20 cellular contexts compared by ENCODE assay signal in genomic region chr15:48423342-48423741, GRCh38.
DNase-seq lines count a peak whose midpoint lies in the region; ATAC-seq and TF ChIP-seq lines count a peak whose summit lies in the region.
"Had no signal": no experiment of that assay in that cellular context is flagged by ENCODE, and none has a peak within 500 bp of the region (broad histone marks: within the 10 kb centered on the region; RNA-seq: fewer than 3 reads in every experiment).

No MANE protein-coding gene starts in this region.

- no peaks in the 10 kb centered on the region for H3K79me2 ChIP-seq in mesendoderm (ENCODE audit: control insufficient read depth, insufficient read depth, low read length)

- peaks cover 76% of the 10 kb centered on the region for H3K36me3 Mint-ChIP-seq in chondrocyte (ENCODE audit: low read depth)
- H3K36me3 Mint-ChIP-seq: CD4-positive, CD25-positive, alpha-beta regulatory T cell had no signal

- H3K27me3 ChIP-seq in mesendoderm (ENCODE audit: insufficient read depth, low read length, poor library complexity) (no peaks in the 10 kb centered on the region), left ventricle myocardium inferior (ENCODE audit: low read depth) (no peaks in the 10 kb centered on the region)
- H3K27me3 ChIP-seq: BE2C had no signal

- H3K4me3 ChIP-seq in mesendoderm (ENCODE audit: low read length) (no peak overlapping the region), left ventricle myocardium inferior (no peak overlapping the region)
- H3K4me3 ChIP-seq: GM12878 had no signal

- TF ChIP-seq CTCF in chondrocyte (IDR thresholded peaks at IDR 0.05) (no peak), left ventricle myocardium inferior (IDR thresholded peaks at IDR 0.05; ENCODE audit: borderline replicate concordance) (no peak)

- no peak overlapping the region for H3K4me3 Mint-ChIP-seq in chondrocyte (ENCODE audit: unreplicated experiment)
- H3K4me3 Mint-ChIP-seq: CD4-positive, CD25-positive, alpha-beta regulatory T cell; IgD-negative memory B cell had no signal

- no peak overlapping the region for H3K9ac ChIP-seq in mesendoderm (ENCODE audit: low read length)

- no peak overlapping the region for H2BK120ac ChIP-seq in mesendoderm (ENCODE audit: low read depth, low read length)

- no peaks in the 10 kb centered on the region for H3K27me3 Mint-ChIP-seq in chondrocyte (ENCODE audit: low read depth)
- H3K27me3 Mint-ChIP-seq: IgD-negative memory B cell had no signal

- H2AK5ac ChIP-seq in mesendoderm (ENCODE audit: low read length), result no peak overlapping the region

- no peaks in the 10 kb centered on the region for H3K9me3 Mint-ChIP-seq in chondrocyte (ENCODE audit: low read depth)
- H3K9me3 Mint-ChIP-seq: CD4-positive, CD25-positive, alpha-beta regulatory T cell; IgD-negative memory B cell had no signal

- no peak overlapping the region for H4K5ac ChIP-seq in mesendoderm (ENCODE audit: low read length)

- H3K56ac ChIP-seq in mesendoderm (ENCODE audit: low read length), result no peak overlapping the region

- H4K8ac ChIP-seq in mesendoderm (ENCODE audit: low read depth, low read length), result no peak overlapping the region

- WGBS in mesendoderm (ENCODE audit: extremely low coverage, insufficient coverage, low lambda C conversion rate), result no CpG with 5 or more reads among the region's 3 CpGs

- peaks cover 7% of the 10 kb centered on the region for H3K4me1 ChIP-seq in mesendoderm (ENCODE audit: control insufficient read depth, low read depth, low read length)
- H3K4me1 ChIP-seq in left ventricle myocardium inferior, result peaks cover 17% of the 10 kb centered on the region
- H3K4me1 ChIP-seq: BE2C had no signal

- H3K27ac ChIP-seq in mesendoderm (ENCODE audit: low read depth, low read length), result peak overlapping the region; percentile 31
- H3K27ac ChIP-seq in left ventricle myocardium inferior (replicated peaks), result no peak overlapping the region
- H3K27ac ChIP-seq: 22Rv1 had no signal

- H2BK15ac ChIP-seq in mesendoderm (replicated peaks; ENCODE audit: low read depth), result no peak overlapping the region

- no peak for ATAC-seq in HG02981 (IDR thresholded peaks at IDR 0.05; ENCODE audit: unreplicated experiment)
- ATAC-seq: GM12878, Panc1, Right ventricle myocardium inferior had no signal

- H3K9me3 ChIP-seq in left ventricle myocardium inferior (replicated peaks), result no peaks in the 10 kb centered on the region
- H3K9me3 ChIP-seq: BE2C had no signal

- no peak overlapping the region for H3K4me2 ChIP-seq in mesendoderm (ENCODE audit: low read length)

- no peak overlapping the region for H3K18ac ChIP-seq in mesendoderm (ENCODE audit: low read length)

- no peaks in the 10 kb centered on the region for H3K79me1 ChIP-seq in mesendoderm (ENCODE audit: low read length)

- intact Hi-C loops in left ventricle myocardium inferior (cut with micrococcal nuclease), result no loop called here

- H3K27ac Mint-ChIP-seq in chondrocyte (ENCODE audit: unreplicated experiment), result peak overlapping the region; percentile 85
- H3K27ac Mint-ChIP-seq: CD4-positive, CD25-positive, alpha-beta regulatory T cell; IgD-negative memory B cell had no signal

- no peak overlapping the region for H3K23ac ChIP-seq in mesendoderm (ENCODE audit: low read length)

- peaks cover 77% of the 10 kb centered on the region for H3K4me1 Mint-ChIP-seq in chondrocyte (ENCODE audit: low read depth)
- H3K4me1 Mint-ChIP-seq: CD4-positive, CD25-positive, alpha-beta regulatory T cell; IgD-negative memory B cell had no signal

- peak; percentile 5 for DNase-seq in DMS53 (lab: John Stamatoyannopoulos, UW)
- no peak for DNase-seq in DMS53 treated with DMSO at 0.1 percent for 48 hours (lab: John Stamatoyannopoulos, UW; ENCODE audit: unreplicated experiment)
- DNase-seq in chondrocyte (ENCODE audit: low spot score), result no peak
- no peak for DNase-seq in mesendoderm
- DNase-seq in UCSD-AML1 (lab: John Stamatoyannopoulos, UW; ENCODE audit: unreplicated experiment), result no peak
- no peak for DNase-seq in left ventricle myocardium inferior
- no peak for DNase-seq in activated CD8-positive, alpha-beta memory T cell treated with anti-CD3 and anti-CD28 coated beads for 24 hours
- DNase-seq: BE2C, COR-L47, H7, NCI-H1105, NCI-H2081, NCI-H446 treated with DMSO at 0.1 percent for 48 hours had no signal

- H3K4ac ChIP-seq in mesendoderm (ENCODE audit: low read depth, low read length), result no peak overlapping the region

- H2BK5ac ChIP-seq in mesendoderm (ENCODE audit: low read length), result no peak overlapping the region

- H3K36me3 ChIP-seq in mesendoderm (ENCODE audit: control insufficient read depth, insufficient read depth, low read length), result no peaks in the 10 kb centered on the region
- peaks cover 81% of the 10 kb centered on the region for H3K36me3 ChIP-seq in left ventricle myocardium inferior
- H3K36me3 ChIP-seq: BE2C had no signal
